8 cellular contexts compared by ENCODE assay signal in the genomic region with DNA sequence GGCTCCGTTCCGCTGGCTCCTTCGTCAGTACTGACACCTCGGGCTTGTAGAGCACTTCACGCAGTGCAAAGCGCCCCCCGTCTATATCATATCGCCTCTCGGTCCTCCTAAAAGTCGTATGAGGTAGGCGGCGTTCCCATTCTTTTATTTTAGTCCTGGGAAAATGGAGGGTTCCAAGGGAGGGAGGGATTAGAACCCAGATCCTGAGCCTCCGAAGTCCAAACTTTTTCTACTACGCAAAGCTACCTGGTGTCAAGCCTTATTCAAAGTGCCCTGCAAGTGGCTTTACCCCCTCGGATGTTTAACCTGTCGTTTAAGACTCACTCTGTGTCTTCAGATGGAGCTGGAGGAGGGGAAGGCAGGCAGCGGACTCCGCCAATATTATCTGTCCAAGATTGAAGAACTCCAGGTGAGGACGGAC. TPM values are rescaled to one million over a fixed set of nuclear protein-coding genes. Genes with fewer than 3 reads are reported as not detected.
A peak's percentile ranks its signal among the peaks of the same experiment; 100 is the strongest.
DNase-seq lines count a peak whose midpoint lies in the region; ATAC-seq and TF ChIP-seq lines count a peak whose summit lies in the region.

No MANE protein-coding gene starts in this region.

- peak overlapping the region; percentile 90 for H3K4me3 Mint-ChIP-seq in dendritic cell treated with granulocyte-macrophage colony-stimulating factor and Interleukin-4, amounts not matched to agents 40 ng/mL and 50 ng/mL, for 4 days
- peak overlapping the region; percentile 99 for H3K4me3 Mint-ChIP-seq in natural killer cell treated with Interleukin-12 subunit alpha and Interleukin-12 subunit beta and Interleukin-15 and Interleukin-18, amount 100 ng/mL, for 72 hours

- no peaks in the 10 kb centered on the region for H3K9me3 ChIP-seq in MM.1S (replicated peaks; ENCODE audit: insufficient read depth, low read length)

- peaks cover 18% of the 10 kb centered on the region for H3K4me1 ChIP-seq in MM.1S (ENCODE audit: low read length)

- H3K4me3 ChIP-seq in BJ (ENCODE audit: low read depth, low read length) (peak overlapping the region; percentile 59), MM.1S (ENCODE audit: low read length) (peak overlapping the region; percentile 88)

- no peaks in the 10 kb centered on the region for H4K20me1 ChIP-seq in MM.1S (ENCODE audit: insufficient read depth, low read length)

- H3K79me2 ChIP-seq in MM.1S (ENCODE audit: low read length): peaks cover 73% of the 10 kb centered on the region

- no peaks in the 10 kb centered on the region for H3K9me2 ChIP-seq in MM.1S (replicated peaks; ENCODE audit: insufficient read depth, low read length)

- peak overlapping the region; percentile 77 for H3K4me2 ChIP-seq in MM.1S (ENCODE audit: low read depth, low read length)

- CTCF ChIA-PET in BJ (lab: Yijun Ruan, JAX): interaction anchor here (1.1 to 2.8 kb wide), 2 partner anchors 10 to 53 kb away, joined by 9 to 11 read pairs; a partner anchor contains a TSS

- H3K9me3 Mint-ChIP-seq in dendritic cell treated with granulocyte-macrophage colony-stimulating factor and Interleukin-4, amounts not matched to agents 40 ng/mL and 50 ng/mL, for 4 days: no peaks in the 10 kb centered on the region
- no peaks in the 10 kb centered on the region for H3K9me3 Mint-ChIP-seq in natural killer cell treated with Interleukin-12 subunit alpha and Interleukin-12 subunit beta and Interleukin-15 and Interleukin-18, amount 100 ng/mL, for 72 hours

- no peaks in the 10 kb centered on the region for H3K27me3 Mint-ChIP-seq in dendritic cell treated with granulocyte-macrophage colony-stimulating factor and Interleukin-4, amounts not matched to agents 40 ng/mL and 50 ng/mL, for 4 days
- H3K27me3 Mint-ChIP-seq in natural killer cell treated with Interleukin-12 subunit alpha and Interleukin-12 subunit beta and Interleukin-15 and Interleukin-18, amount 100 ng/mL, for 72 hours: no peaks in the 10 kb centered on the region

- peaks cover 88% of the 10 kb centered on the region for H3K36me3 Mint-ChIP-seq in dendritic cell treated with granulocyte-macrophage colony-stimulating factor and Interleukin-4, amounts not matched to agents 40 ng/mL and 50 ng/mL, for 4 days (ENCODE audit: low read depth)
- H3K36me3 Mint-ChIP-seq in natural killer cell treated with Interleukin-12 subunit alpha and Interleukin-12 subunit beta and Interleukin-15 and Interleukin-18, amount 100 ng/mL, for 72 hours: peaks cover 22% of the 10 kb centered on the region

- H2AFZ ChIP-seq in MM.1S (ENCODE audit: low read length): peak overlapping the region; percentile 34

- peaks cover 53% of the 10 kb centered on the region for H3K4me1 Mint-ChIP-seq in dendritic cell treated with granulocyte-macrophage colony-stimulating factor and Interleukin-4, amounts not matched to agents 40 ng/mL and 50 ng/mL, for 4 days (ENCODE audit: low read depth)
- H3K4me1 Mint-ChIP-seq in natural killer cell treated with Interleukin-12 subunit alpha and Interleukin-12 subunit beta and Interleukin-15 and Interleukin-18, amount 100 ng/mL, for 72 hours (ENCODE audit: low read depth in 2 of 2): peaks cover 46 to 58% of the 10 kb centered on the region in 2 donors

- H3K9ac ChIP-seq in MM.1S (ENCODE audit: low read length): peak overlapping the region; percentile 83

- H3K27me3 ChIP-seq in BJ (ENCODE audit: control insufficient read depth, insufficient read depth, low read length): no peaks in the 10 kb centered on the region
- H3K27me3 ChIP-seq in MM.1S (replicated peaks; ENCODE audit: insufficient read depth, low read length): no peaks in the 10 kb centered on the region

- H3K36me3 ChIP-seq in BJ (ENCODE audit: control insufficient read depth, insufficient read depth, low read length): peaks cover 50% of the 10 kb centered on the region
- H3K36me3 ChIP-seq in MM.1S (replicated peaks; ENCODE audit: insufficient read depth, low read length): peaks cover 7% of the 10 kb centered on the region; the same call in 1 of the 2 replicates

- H3K27ac Mint-ChIP-seq in dendritic cell treated with granulocyte-macrophage colony-stimulating factor and Interleukin-4, amounts not matched to agents 40 ng/mL and 50 ng/mL, for 4 days: peak overlapping the region; percentile 94
- H3K27ac Mint-ChIP-seq in natural killer cell treated with Interleukin-12 subunit alpha and Interleukin-12 subunit beta and Interleukin-15 and Interleukin-18, amount 100 ng/mL, for 72 hours: peak overlapping the region; percentile 99

- POLR2A ChIA-PET in BJ (lab: Charles Lee): interaction anchor here (0.6 kb wide), 2 partner anchors 11 to 16 kb away, joined by 6 read pairs; no protein-coding TSS in a partner anchor

- no peak for ATAC-seq in natural killer cell treated with Interleukin-12 subunit alpha and Interleukin-12 subunit beta and Interleukin-15 and Interleukin-18, amount 100 ng/mL, for 72 hours
- ATAC-seq in HG02678 (IDR thresholded peaks at IDR 0.05; ENCODE audit: unreplicated experiment) (no peak), GM18870 (IDR thresholded peaks at IDR 0.05; ENCODE audit: unreplicated experiment) (no peak), GM19452 (IDR thresholded peaks at IDR 0.05; ENCODE audit: unreplicated experiment) (no peak)

- no peaks in the 10 kb centered on the region for H3F3A ChIP-seq in MM.1S (ENCODE audit: insufficient read depth, low read length)

- intact Hi-C loops in dendritic cell treated with granulocyte-macrophage colony-stimulating factor and Interleukin-4, amounts not matched to agents 40 ng/mL and 50 ng/mL, for 4 days (cut with micrococcal nuclease): loop anchor here (1.0 to 5.0 kb wide), 3 partner anchors 14 to 131 kb away; a partner anchor contains a TSS

- DNase-seq in BJ (ENCODE audit: low read depth) (no peak), MM.1S (peak; percentile 14), COLO668 (lab: John Stamatoyannopoulos, UW; ENCODE audit: unreplicated experiment) (no peak)
- DNase-seq in natural killer cell treated with Interleukin-12 subunit alpha and Interleukin-12 subunit beta and Interleukin-15 and Interleukin-18, amount 100 ng/mL, for 72 hours (ENCODE audit: low spot score): no peak

- H3K27ac ChIP-seq in MM.1S (ENCODE audit: low read length): peak overlapping the region; percentile 74; the same call in 1 of the 2 replicates

- no peak for TF ChIP-seq CTCF in BJ (IDR thresholded peaks at IDR 0.05; ENCODE audit: insufficient read depth, low read depth, low read length)
- no peak for TF ChIP-seq CTCF in MM.1S (IDR thresholded peaks at IDR 0.05; ENCODE audit: low read length)

RNA-seq across cellular contexts. Expression of a gene that starts 0.3 kb away (rescaled TPM):
- polyA plus RNA-seq in BJ (2011; rRNA removed): 36.3 and 42.1 TPM in 2 replicates
- 38.8 and 48.5 TPM in 2 replicates for polyA minus RNA-seq in BJ (2011; rRNA and poly(A)+ RNA removed)
- 100 to 1,000 TPM in 1 of 2 donors, 10 to 100 TPM in 1; 74.2 to 116 TPM for total RNA-seq in natural killer cell treated with Interleukin-12 subunit alpha and Interleukin-12 subunit beta and Interleukin-15 and Interleukin-18, amount 100 ng/mL, for 72 hours

RNA-seq across cellular contexts. Expression of a gene that starts 0.6 kb away (rescaled TPM):
- polyA plus RNA-seq in BJ (2011; rRNA removed): 149 and 151 TPM in 2 replicates
- 75.7 and 136 TPM in 2 replicates for polyA minus RNA-seq in BJ (2011; rRNA and poly(A)+ RNA removed)
- 100 to 1,000 TPM; 163 to 202 TPM for total RNA-seq in natural killer cell treated with Interleukin-12 subunit alpha and Interleukin-12 subunit beta and Interleukin-15 and Interleukin-18, amount 100 ng/mL, for 72 hours

RNA-seq across cellular contexts. Expression of a gene that starts 14.7 kb away (rescaled TPM):
- polyA plus RNA-seq in BJ (2011; rRNA removed): 57.6 and 80.0 TPM in 2 replicates
- polyA minus RNA-seq in BJ (2011; rRNA and poly(A)+ RNA removed): 50.7 and 78.8 TPM in 2 replicates
- total RNA-seq in natural killer cell treated with Interleukin-12 subunit alpha and Interleukin-12 subunit beta and Interleukin-15 and Interleukin-18, amount 100 ng/mL, for 72 hours: 100 to 1,000 TPM; 102 to 136 TPM

RNA-seq across cellular contexts. Expression of a gene that starts 45.7 kb away (rescaled TPM):
- not detected in 2 replicates for polyA plus RNA-seq in BJ (2011; rRNA removed)
- not detected in 2 replicates for polyA minus RNA-seq in BJ (2011; rRNA and poly(A)+ RNA removed)
- total RNA-seq in natural killer cell treated with Interleukin-12 subunit alpha and Interleukin-12 subunit beta and Interleukin-15 and Interleukin-18, amount 100 ng/mL, for 72 hours: not detected

RNA-seq across cellular contexts. Expression of a gene that starts 53.8 kb away (rescaled TPM):
- polyA plus RNA-seq in BJ (2011; rRNA removed): 56.3 and 99.3 TPM in 2 replicates
- polyA minus RNA-seq in BJ (2011; rRNA and poly(A)+ RNA removed): 35.2 and 35.4 TPM in 2 replicates
- total RNA-seq in natural killer cell treated with Interleukin-12 subunit alpha and Interleukin-12 subunit beta and Interleukin-15 and Interleukin-18, amount 100 ng/mL, for 72 hours: 100 to 1,000 TPM; 107 to 161 TPM
